Comparison of ENCODE assay signal across 8 cellular contexts in the genomic region with DNA sequence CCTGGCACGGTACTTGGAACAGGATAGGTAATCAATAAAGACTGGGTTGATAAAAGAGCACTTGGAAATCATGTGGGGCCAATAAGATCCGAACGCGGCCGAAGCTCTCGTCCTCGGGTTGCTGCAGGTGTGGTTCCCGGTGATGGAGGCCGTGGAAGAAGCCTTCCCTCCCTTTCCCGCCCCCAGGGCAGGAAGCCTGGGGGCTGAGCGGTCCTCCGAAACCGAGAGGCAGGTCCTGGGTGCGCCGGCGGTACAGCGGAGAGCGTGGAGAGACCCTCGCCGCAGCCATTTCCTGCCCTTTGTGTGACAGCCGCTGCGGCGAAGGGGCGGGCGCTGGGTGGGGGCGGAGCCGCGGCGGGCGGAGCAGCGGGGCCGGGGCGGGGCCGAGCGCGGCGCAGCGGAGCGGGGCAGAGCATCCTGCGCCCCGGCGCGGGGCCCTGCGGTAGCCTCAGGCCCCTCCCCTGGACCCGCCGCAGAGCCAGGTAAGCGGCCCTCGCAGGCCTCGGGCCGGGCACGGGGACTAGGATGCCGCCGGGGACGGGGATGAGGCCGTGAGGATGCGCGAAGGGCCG. TPM values are rescaled to one million over a fixed set of nuclear protein-coding genes. Genes with fewer than 3 reads are reported as not detected.
DNase-seq lines count a peak whose midpoint lies in the region; ATAC-seq and TF ChIP-seq lines count a peak whose summit lies in the region.

Gene CYFIP2 (plus strand): TSS at position 410 of the 572 bp plus-strand sequence. CDS start 19,239 bp downstream, outside the sequence.

- no peaks in the 10 kb centered on the region for H3K27me3 ChIP-seq in mammary epithelial cell (ENCODE audit: insufficient read depth, low read length)
- peaks cover 3% of the 10 kb centered on the region for H3K27me3 ChIP-seq in kidney epithelial cell (ENCODE audit: control insufficient read depth, insufficient read depth, low read length)

- peaks cover 14% of the 10 kb centered on the region for H3K4me1 ChIP-seq in mammary epithelial cell (ENCODE audit: insufficient read depth, low read length)

- BruUV-seq in mammary epithelial cell (replicated peaks; lab: Mats Ljungman, UMichigan), result no TSS peak

- DNase-seq in NCI-H1417 (lab: John Stamatoyannopoulos, UW) (peak; percentile 66 to 81 (median 77)), NCI-H1417 treated with DMSO at 0.1 percent for 48 hours (lab: John Stamatoyannopoulos, UW) (no peak), NCI-H146 (lab: John Stamatoyannopoulos, UW) (peak; percentile 80), mammary epithelial cell (peak; percentile 31), kidney epithelial cell (ENCODE audit: low read depth) (no peak)
- peak; percentile 65 to 80 for DNase-seq in stimulated activated CD4-positive, alpha-beta T cell treated with anti-CD3 and anti-CD28 coated beads, Interleukin-15, amount 100 ng/mL, for 48 hours (ENCODE audit: low read depth in 2 of 2)

- H4K20me1 ChIP-seq in mammary epithelial cell (ENCODE audit: insufficient read depth, low read length), result no peaks in the 10 kb centered on the region

- H3K4me2 ChIP-seq in mammary epithelial cell (ENCODE audit: insufficient read depth, low read depth, low read length), result peak within 1 kb of the TSS; percentile 93

- intact Hi-C loops in mammary epithelial cell (cut with micrococcal nuclease), result loop anchor here (5.0 kb wide), 2 partner anchors 118 to 197 kb away; partner anchors contain the start of gene NIPAL4

- H3K27ac ChIP-seq in mammary epithelial cell (ENCODE audit: insufficient read depth, low read depth, low read length), result no peak within 1 kb of the TSS

- no peak for TF ChIP-seq CTCF in WI38 (IDR thresholded peaks at IDR 0.05; ENCODE audit: low read depth, low read length)
- no peak for TF ChIP-seq CTCF in mammary epithelial cell (conservative IDR thresholded peaks at IDR 0.05 in 1 of 2, IDR thresholded peaks at IDR 0.05 in 1 of 2; ENCODE audit: extremely low read depth in 1 of 2, insufficient read depth in 1 of 2, low read depth in 1 of 2, low read length in 2 of 2)
- TF ChIP-seq CTCF in kidney epithelial cell (IDR thresholded peaks at IDR 0.05; ENCODE audit: insufficient read depth, low read length, poor library complexity, severe bottlenecking), result no peak

- in situ Hi-C loops in mammary epithelial cell (cut with MboI; ENCODE audit: low sequenced_read_pairs in 2 of 2), result no loop called here

- CTCF ChIA-PET in mammary epithelial cell (lab: Charles Lee; ENCODE audit: low non-redundant PET), result interaction anchor here (0.6 kb wide), 1 partner anchor 63 kb away, joined by 3 read pairs; no protein-coding TSS in a partner anchor

- H3K36me3 ChIP-seq in mammary epithelial cell (ENCODE audit: insufficient read depth, low read length), result no peaks in the 10 kb centered on the region
- H3K36me3 ChIP-seq in kidney epithelial cell (ENCODE audit: control insufficient read depth, insufficient read depth, low read length), result no peaks in the 10 kb centered on the region

- H3K4me3 ChIP-seq in WI38 (ENCODE audit: low read depth, low read length), result peak within 1 kb of the TSS; percentile 62
- peak within 1 kb of the TSS; percentile 39 to 69 (median 67) for H3K4me3 ChIP-seq in mammary epithelial cell (replicated peaks in 1 of 3; ENCODE audit: insufficient read depth in 1 of 3, low read depth in 2 of 3, low read length in 3 of 3)
- H3K4me3 ChIP-seq in kidney epithelial cell (ENCODE audit: low read depth, low read length), result peak within 1 kb of the TSS; percentile 71

- H3K79me2 ChIP-seq in mammary epithelial cell (ENCODE audit: insufficient read depth, low read length), result no peaks in the 10 kb centered on the region

- H2AFZ ChIP-seq in mammary epithelial cell (ENCODE audit: low read depth, low read length), result peak within 1 kb of the TSS; percentile 96

- dilution Hi-C loops in mammary epithelial cell (cut with HindIII; ENCODE audit: low sequenced_read_pairs), result no loop called here

- H3K9me3 ChIP-seq in mammary epithelial cell (replicated peaks; ENCODE audit: insufficient read depth, low read length), result no peaks in the 10 kb centered on the region

- 3% methylated on average over 8 of the region's 58 CpGs for WGBS in mammary epithelial cell (ENCODE audit: low coverage, missing lambda C conversion rate)

- ATAC-seq in HG02763 (IDR thresholded peaks at IDR 0.05; ENCODE audit: unreplicated experiment), result peak; percentile 87

- no peak within 1 kb of the TSS for H3K9ac ChIP-seq in mammary epithelial cell (ENCODE audit: insufficient read depth, low read length)

RNA-seq across cellular contexts. Expression of gene CYFIP2, which starts in this region (rescaled TPM):
- total RNA-seq in mammary epithelial cell (10 to 100 TPM in 1 of 2 donors, 1 to 10 TPM in 1; 5.5 to 16.0 TPM), kidney epithelial cell (93.5 and 99.9 TPM in 2 replicates)
- polyA plus RNA-seq in mammary epithelial cell, result 5.8 TPM
- 10.1 TPM for polyA minus RNA-seq in mammary epithelial cell

Comparison
In these comparisons a context has a peak if more than half of its experiments do, and no peak if none do; other contexts are left out.
1. DNase-seq: peak in NCI-H1417 (3 of 3), NCI-H146 (single experiment), mammary epithelial cell (single experiment) and stimulated activated CD4-positive, alpha-beta T cell treated with anti-CD3 and anti-CD28 coated beads, Interleukin-15, amount 100 ng/mL, for 48 hours (2 of 2); none in NCI-H1417 treated with DMSO at 0.1 percent for 48 hours (single experiment) and kidney epithelial cell (single experiment).
2. Peak in every context shown above with its lines, with median percentiles within 50 percentile points of each other: H3K4me3 ChIP-seq.